Comparison of ENCODE assay signal across 12 cellular contexts in the genomic region with DNA sequence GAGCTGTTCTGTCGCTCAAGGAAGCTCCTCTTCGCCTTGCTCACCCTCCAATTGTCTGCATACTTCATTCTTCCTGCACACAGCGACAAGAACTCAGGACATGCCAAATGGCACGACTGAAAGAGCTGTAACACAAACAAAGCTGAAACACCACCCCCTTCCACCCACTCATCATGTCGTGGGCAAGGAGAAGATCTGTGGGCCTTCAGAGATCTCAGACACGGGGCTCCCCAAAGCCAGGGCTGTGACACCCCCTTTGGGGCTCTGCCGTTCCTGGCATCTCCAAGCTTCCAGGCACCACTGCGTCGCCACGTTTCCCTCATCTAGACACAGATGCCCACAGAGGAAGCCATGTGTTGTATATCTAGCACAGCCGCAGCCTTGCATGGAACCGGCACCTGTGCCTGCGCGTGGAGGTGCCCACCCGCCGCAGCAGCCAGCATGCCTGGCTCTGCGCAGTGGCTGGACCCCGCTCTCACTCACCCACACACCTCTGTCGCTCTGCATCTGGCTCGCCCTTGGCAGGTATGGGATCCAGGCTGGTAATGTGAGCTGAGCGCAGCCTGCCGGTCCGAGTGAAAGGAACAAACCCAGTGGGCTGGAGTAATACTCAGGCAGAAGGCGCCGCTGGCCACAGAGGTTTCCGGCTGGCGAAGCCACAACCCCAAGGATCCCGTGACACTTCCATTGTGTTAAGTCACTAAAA.
"Had no signal": no experiment of that assay in that cellular context is flagged by ENCODE, and none has a peak within 500 bp of the region (broad histone marks: within the 10 kb centered on the region; RNA-seq: fewer than 3 reads in every experiment).

No MANE protein-coding gene starts in this region.

- H3K9ac ChIP-seq: parathyroid adenoma had no signal

- H3K4me1 ChIP-seq: parathyroid adenoma had no signal

- DNase-seq: activated CD4-positive, alpha-beta T cell treated with anti-CD3 and anti-CD28 coated beads, Interleukin-2, amount 10 ng/mL, durations not matched to agents 24 days and 14 days; activated CD4-positive, CD25-positive, alpha-beta regulatory T cell; activated CD8-positive, alpha-beta T cell treated with anti-CD3 and anti-CD28 coated beads for 36 hours; activated naive CD4-positive, alpha-beta T cell; activated naive CD8-positive, alpha-beta T cell treated with anti-CD3 and anti-CD28 coated beads, Interleukin-2, amount 10 ng/mL, durations not matched to agents 7 days and 5 days; activated T-cell treated with anti-CD3 and anti-CD28 coated beads, Interleukin-2, amount 50 U/mL, for 1 hour; effector memory CD8-positive, alpha-beta T cell; esophagus squamous epithelium; immature natural killer cell; stimulated activated naive B cell treated with anti-CD40 and anti-IgM and Interleukin-4, amounts not matched to agents 10 μg/mL and 1 μg/mL and 100 μg/mL, for 72 hours had no signal

- H3K4me3 ChIP-seq: esophagus squamous epithelium had no signal

- H3K27me3 ChIP-seq: esophagus squamous epithelium, neutrophil had no signal

- H3K9me3 ChIP-seq: esophagus squamous epithelium, neutrophil had no signal

- H3K27ac ChIP-seq: esophagus squamous epithelium, neutrophil, parathyroid adenoma had no signal

- H3K36me3 ChIP-seq: esophagus squamous epithelium, neutrophil had no signal
